ENCODE assay signal across 9 cellular contexts in the genomic region with DNA sequence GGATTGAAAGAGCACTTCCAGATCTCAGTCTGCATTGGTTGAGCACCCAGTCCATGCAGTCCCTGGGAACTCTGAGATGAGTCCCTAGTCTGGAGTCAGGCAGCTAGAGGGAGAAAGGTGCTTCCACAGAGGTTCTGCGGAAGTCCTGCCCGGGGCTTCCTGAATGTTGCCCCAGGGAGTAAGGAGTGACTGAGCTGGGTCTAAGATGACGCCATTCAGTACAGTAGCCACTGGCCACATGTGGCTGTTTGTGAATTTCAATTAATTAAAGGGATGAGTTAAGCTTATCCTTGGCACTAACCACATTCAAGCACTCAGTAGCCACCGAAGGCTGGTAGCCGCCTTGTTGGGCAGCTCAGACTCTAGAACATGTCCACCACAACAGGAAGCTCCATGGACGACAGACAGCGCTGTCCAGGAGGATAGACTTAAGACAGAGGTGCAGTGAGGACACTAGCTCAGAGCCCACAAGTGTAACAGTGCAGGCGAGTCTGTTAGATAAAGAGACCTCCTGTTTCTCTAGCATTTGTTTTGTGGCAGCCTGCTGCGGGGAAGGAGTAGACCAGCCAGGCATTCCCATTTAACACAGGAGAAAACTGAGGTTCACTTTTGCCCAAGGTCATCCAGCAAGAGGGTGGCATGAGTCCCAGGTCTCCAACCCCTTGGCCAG.
DNase-seq lines count a peak whose midpoint lies in the region; ATAC-seq and TF ChIP-seq lines count a peak whose summit lies in the region.
"Had no signal": no experiment of that assay in that cellular context is flagged by ENCODE, and none has a peak within 500 bp of the region (broad histone marks: within the 10 kb centered on the region; RNA-seq: fewer than 3 reads in every experiment).

No MANE protein-coding gene starts in this region.

- H3K4me1 ChIP-seq in muscle layer of duodenum (ENCODE audit: control insufficient read depth in 1 of 2, insufficient read depth in 2 of 2, low read length in 2 of 2): peaks cover 48 to 85% of the 10 kb centered on the region in 2 donors
- peaks cover 4 to 92% (median 81%) of the 10 kb centered on the region in 4 donors for H3K4me1 ChIP-seq in tibial nerve

- peaks cover 41% of the 10 kb centered on the region for H3K4me1 Mint-ChIP-seq in activated naive CD4-positive, alpha-beta T cell treated with anti-CD3 and anti-CD28 coated beads, Interleukin-2, amount 50 U/mL, for 24 hours
- peaks cover 44% of the 10 kb centered on the region for H3K4me1 Mint-ChIP-seq in activated naive CD8-positive, alpha-beta T cell (ENCODE audit: low read depth)

- H3K36me3 ChIP-seq in muscle layer of duodenum (ENCODE audit: control insufficient read depth in 1 of 2, insufficient read depth in 2 of 2, low read length in 2 of 2) (no peaks in the 10 kb centered on the region), tibial nerve (no peaks in the 10 kb centered on the region)

- no peaks in the 10 kb centered on the region for H3K36me3 Mint-ChIP-seq in activated naive CD4-positive, alpha-beta T cell treated with anti-CD3 and anti-CD28 coated beads, Interleukin-2, amount 50 U/mL, for 24 hours
- H3K36me3 Mint-ChIP-seq in activated naive CD8-positive, alpha-beta T cell: peaks cover 2% of the 10 kb centered on the region

- peak overlapping the region; percentile 17 to 64 for H3K4me3 ChIP-seq in muscle layer of duodenum (ENCODE audit: low read depth in 1 of 2, low read length in 2 of 2)
- H3K4me3 ChIP-seq in tibial nerve: no peak overlapping the region

- H3K4me3 Mint-ChIP-seq in activated naive CD4-positive, alpha-beta T cell treated with anti-CD3 and anti-CD28 coated beads, Interleukin-2, amount 50 U/mL, for 24 hours: peak overlapping the region; percentile 79
- H3K4me3 Mint-ChIP-seq in activated naive CD8-positive, alpha-beta T cell: peak overlapping the region; percentile 1

- ATAC-seq in HG03025 (IDR thresholded peaks at IDR 0.05; ENCODE audit: low FRiP score, unreplicated experiment): no peak

- H3K27ac ChIP-seq in muscle layer of duodenum (ENCODE audit: low read length) (peak overlapping the region; percentile 86), tibial nerve (peak overlapping the region; percentile 55 to 91 (median 84))

- no peak for TF ChIP-seq EP300 in tibial nerve (IDR thresholded peaks at IDR 0.05)

- no peaks in the 10 kb centered on the region for H3K9me3 ChIP-seq in muscle layer of duodenum (ENCODE audit: control insufficient read depth in 1 of 2, low read length in 2 of 2)
- no peaks in the 10 kb centered on the region for H3K9me3 ChIP-seq in tibial nerve

- no peak overlapping the region for H3K27ac Mint-ChIP-seq in activated naive CD4-positive, alpha-beta T cell treated with anti-CD3 and anti-CD28 coated beads, Interleukin-2, amount 50 U/mL, for 24 hours
- H3K27ac Mint-ChIP-seq in activated naive CD8-positive, alpha-beta T cell: no peak overlapping the region

- no peak for DNase-seq in activated naive CD4-positive, alpha-beta T cell treated with Interleukin-2 at 50 U/mL for 16 hours
- DNase-seq in tibial nerve (ENCODE audit: low spot score in 2 of 2): no peak
- no peak for DNase-seq in NCI-H345 (lab: John Stamatoyannopoulos, UW)
- no peak for DNase-seq in COLO829 (ENCODE audit: low spot score)
- DNase-seq: NCI-H2029 had no signal

- no peak for TF ChIP-seq CTCF in tibial nerve (IDR thresholded peaks at IDR 0.05)

- no peaks in the 10 kb centered on the region for H3K27me3 Mint-ChIP-seq in activated naive CD4-positive, alpha-beta T cell treated with anti-CD3 and anti-CD28 coated beads, Interleukin-2, amount 50 U/mL, for 24 hours
- no peaks in the 10 kb centered on the region for H3K27me3 Mint-ChIP-seq in activated naive CD8-positive, alpha-beta T cell

- H3K9me3 Mint-ChIP-seq in activated naive CD4-positive, alpha-beta T cell treated with anti-CD3 and anti-CD28 coated beads, Interleukin-2, amount 50 U/mL, for 24 hours: no peaks in the 10 kb centered on the region
- no peaks in the 10 kb centered on the region for H3K9me3 Mint-ChIP-seq in activated naive CD8-positive, alpha-beta T cell (ENCODE audit: low read depth)

- H3K27me3 ChIP-seq in muscle layer of duodenum (ENCODE audit: low read depth, low read length) (no peaks in the 10 kb centered on the region), tibial nerve (no peaks in the 10 kb centered on the region)

- no peak for TF ChIP-seq POLR2A in tibial nerve (IDR thresholded peaks at IDR 0.05)

- WGBS in tibial nerve, 2 donors: 73% methylated on average over 9 of the region's 9 CpGs

Comparison
In these comparisons a context has a peak if more than half of its experiments do, and no peak if none do; other contexts are left out.
1. H3K4me3 ChIP-seq: peak in muscle layer of duodenum (2 of 2); none in tibial nerve (0 of 4).